Comparison of ENCODE assay signal across 12 cellular contexts in the genomic region with DNA sequence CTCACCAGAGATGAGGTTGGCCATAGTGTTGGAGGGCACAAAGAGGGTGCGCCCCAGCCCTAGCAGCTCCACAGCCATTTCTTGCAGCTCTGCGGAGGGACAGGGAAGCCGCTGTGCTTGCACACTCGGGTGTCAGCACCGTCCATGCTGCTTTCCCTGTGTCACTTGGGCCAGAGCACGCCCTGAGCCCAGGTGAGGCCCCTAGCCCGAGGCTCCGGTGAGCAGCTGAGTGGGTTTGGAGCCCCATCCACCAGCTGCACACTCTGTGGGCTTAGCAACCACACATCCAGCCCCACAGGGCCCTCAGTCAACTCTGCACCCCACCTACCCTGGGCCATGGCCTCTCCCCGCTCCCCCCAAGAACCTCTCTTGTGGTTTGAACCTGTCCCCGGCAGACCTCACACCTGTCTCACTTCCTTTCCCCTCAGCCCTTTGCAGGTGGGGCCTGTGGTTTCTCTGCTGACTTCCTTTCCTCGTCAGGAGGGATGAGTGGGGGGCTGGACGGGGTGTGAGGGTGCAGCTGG. TPM values are rescaled to one million over a fixed set of nuclear protein-coding genes. Genes with fewer than 3 reads are reported as not detected.
A peak's percentile ranks its signal among the peaks of the same experiment; 100 is the strongest.
DNase-seq lines count a peak whose midpoint lies in the region; ATAC-seq and TF ChIP-seq lines count a peak whose summit lies in the region.
"Had no signal": no experiment of that assay in that cellular context is flagged by ENCODE, and none has a peak within 500 bp of the region (broad histone marks: within the 10 kb centered on the region; RNA-seq: fewer than 3 reads in every experiment).

No MANE protein-coding gene starts in this region.

- peaks cover 2% of the 10 kb centered on the region for H3K9me3 Mint-ChIP-seq in activated CD4-positive, alpha-beta T cell treated with anti-CD3 and anti-CD28 coated beads, Interleukin-2, amount 10 ng/mL, durations not matched to agents 7 days and 5 days

- H3K27ac ChIP-seq in colonic mucosa: peak overlapping the region; percentile 62
- H3K27ac ChIP-seq: breast epithelium, SK-N-MC had no signal

- intact Hi-C loops in colonic mucosa (cut with DNase I): no loop called here

- H3K4me1 Mint-ChIP-seq in activated CD4-positive, alpha-beta T cell treated with anti-CD3 and anti-CD28 coated beads, Interleukin-2, amount 10 ng/mL, durations not matched to agents 7 days and 5 days: peaks cover 57% of the 10 kb centered on the region

- no peak for TF ChIP-seq CTCF in colonic mucosa (IDR thresholded peaks at IDR 0.05)

- POLR2A ChIA-PET in activated CD4-positive, alpha-beta T cell treated with anti-CD3 and anti-CD28 coated beads, Interleukin-2, amount 10 ng/mL, durations not matched to agents 7 days and 5 days (lab: Charles Lee): no interaction called here

- no peak for ATAC-seq in HG03045 (IDR thresholded peaks at IDR 0.05; ENCODE audit: unreplicated experiment)

- H3K27ac Mint-ChIP-seq in activated CD4-positive, alpha-beta T cell treated with anti-CD3 and anti-CD28 coated beads, Interleukin-2, amount 10 ng/mL, durations not matched to agents 7 days and 5 days: peak overlapping the region; percentile 88

- DNase-seq in activated CD4-positive, CD25-positive, alpha-beta regulatory T cell treated with anti-CD3 and anti-CD28 coated beads, Interleukin-2, amount 50 U/mL, for 16 hours (ENCODE audit: low read depth, low spot score): peak; percentile 40
- DNase-seq in activated CD4-positive, CD25-positive, alpha-beta regulatory T cell treated with anti-CD3 and anti-CD28 coated beads, Interleukin-2, amount 50 U/mL, for 72 hours: no peak
- peak; percentile 85 for DNase-seq in activated CD4-positive, alpha-beta T cell treated with anti-CD3 and anti-CD28 coated beads, Interleukin-2, amount 10 ng/mL, durations not matched to agents 7 days and 5 days
- DNase-seq in colonic mucosa (peak; percentile 42), NCI-H128 (lab: John Stamatoyannopoulos, UW; ENCODE audit: unreplicated experiment) (no peak), NCI-H2029 treated with DMSO at 0.1 percent for 48 hours (lab: John Stamatoyannopoulos, UW) (no peak)
- DNase-seq in stimulated activated naive CD4-positive, alpha-beta T cell (lab: John Stamatoyannopoulos, UW): peak; percentile 70 to 98 (median 85)

- no peaks in the 10 kb centered on the region for H3K36me3 Mint-ChIP-seq in activated CD4-positive, alpha-beta T cell treated with anti-CD3 and anti-CD28 coated beads, Interleukin-2, amount 10 ng/mL, durations not matched to agents 7 days and 5 days (ENCODE audit: low read depth)

- peaks cover 12% of the 10 kb centered on the region for H3K4me1 ChIP-seq in colonic mucosa

- H3K27me3 ChIP-seq in colonic mucosa: no peaks in the 10 kb centered on the region
- H3K27me3 ChIP-seq: breast epithelium, heart left ventricle had no signal

- H3K9ac ChIP-seq in colonic mucosa (ENCODE audit: low read depth in 2 of 2, low read length in 2 of 2): peak overlapping the region in 1 of 2 donors; percentile 59

- H3K27me3 Mint-ChIP-seq in activated CD4-positive, alpha-beta T cell treated with anti-CD3 and anti-CD28 coated beads, Interleukin-2, amount 10 ng/mL, durations not matched to agents 7 days and 5 days: no peaks in the 10 kb centered on the region

- no peak overlapping the region for H3K4me3 ChIP-seq in colonic mucosa
- H3K4me3 ChIP-seq: breast epithelium, SK-N-MC had no signal

- H3K4me3 Mint-ChIP-seq in activated CD4-positive, alpha-beta T cell treated with anti-CD3 and anti-CD28 coated beads, Interleukin-2, amount 10 ng/mL, durations not matched to agents 7 days and 5 days: peak overlapping the region; percentile 77

- no peaks in the 10 kb centered on the region for H3K9me3 ChIP-seq in colonic mucosa
- H3K9me3 ChIP-seq: breast epithelium, heart left ventricle had no signal

- no peaks in the 10 kb centered on the region for H3K36me3 ChIP-seq in colonic mucosa
- H3K36me3 ChIP-seq: breast epithelium, heart left ventricle had no signal

- CTCF ChIA-PET in activated CD4-positive, alpha-beta T cell treated with anti-CD3 and anti-CD28 coated beads, Interleukin-2, amount 10 ng/mL, durations not matched to agents 7 days and 5 days (lab: Charles Lee): interaction anchor here (0.7 to 3.1 kb wide), 12 partner anchors 10 to 170 kb away, joined by 3 to 18 read pairs (median 6); a partner anchor contains a TSS

RNA-seq across cellular contexts. Expression of a gene that starts 20.7 kb away (rescaled TPM):
- not detected for total RNA-seq in activated CD4-positive, alpha-beta T cell treated with anti-CD3 and anti-CD28 coated beads, Interleukin-2, amount 10 ng/mL, durations not matched to agents 7 days and 5 days
- not detected for total RNA-seq in colonic mucosa
- total RNA-seq: A172, breast epithelium, heart left ventricle had no signal

RNA-seq across cellular contexts. Expression of a gene that starts 38.1 kb away (rescaled TPM):
- 100 to 1,000 TPM; 113 to 117 TPM for total RNA-seq in activated CD4-positive, alpha-beta T cell treated with anti-CD3 and anti-CD28 coated beads, Interleukin-2, amount 10 ng/mL, durations not matched to agents 7 days and 5 days
- 10 to 100 TPM; 15.2 to 77.1 TPM for total RNA-seq in colonic mucosa

Comparison
In these comparisons a context has a peak if more than half of its experiments do, and no peak if none do; other contexts are left out.
1. DNase-seq: peak in activated CD4-positive, CD25-positive, alpha-beta regulatory T cell treated with anti-CD3 and anti-CD28 coated beads, Interleukin-2, amount 50 U/mL, for 16 hours (single experiment), activated CD4-positive, alpha-beta T cell treated with anti-CD3 and anti-CD28 coated beads, Interleukin-2, amount 10 ng/mL, durations not matched to agents 7 days and 5 days (single experiment), colonic mucosa (single experiment) and stimulated activated naive CD4-positive, alpha-beta T cell (6 of 6); none in activated CD4-positive, CD25-positive, alpha-beta regulatory T cell treated with anti-CD3 and anti-CD28 coated beads, Interleukin-2, amount 50 U/mL, for 72 hours (single experiment), NCI-H128 (single experiment) and NCI-H2029 treated with DMSO at 0.1 percent for 48 hours (single experiment).